15 cellular contexts compared by ENCODE assay signal in the genomic region with DNA sequence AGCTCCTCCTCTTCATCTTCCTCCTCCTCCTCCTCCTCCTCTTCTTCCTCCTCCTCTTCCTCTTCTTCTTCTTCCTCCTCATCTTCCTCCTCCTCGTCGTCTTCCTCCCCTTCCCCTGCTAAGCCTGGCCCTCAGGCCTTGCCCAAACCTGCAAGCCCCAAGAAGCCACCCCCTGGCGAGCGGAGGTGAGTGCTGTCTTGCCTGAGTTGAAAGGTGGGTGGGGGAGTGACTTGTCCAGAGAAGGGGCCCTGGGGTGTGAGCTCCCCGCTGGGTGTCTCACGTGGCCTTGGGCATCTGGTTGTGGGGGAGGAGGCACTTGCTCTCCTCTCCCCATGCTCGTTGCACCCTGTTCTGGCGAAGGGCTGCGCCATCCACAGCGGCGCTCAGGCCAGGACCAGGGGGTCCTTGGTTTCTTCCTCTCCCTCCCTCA. TPM values are rescaled to one million over a fixed set of nuclear protein-coding genes. Genes with fewer than 3 reads are reported as not detected.
DNase-seq lines count a peak whose midpoint lies in the region; ATAC-seq and TF ChIP-seq lines count a peak whose summit lies in the region.
"Had no signal": no experiment of that assay in that cellular context is flagged by ENCODE, and none has a peak within 500 bp of the region (broad histone marks: within the 10 kb centered on the region; RNA-seq: fewer than 3 reads in every experiment).

No MANE protein-coding gene starts in this region.

- no peak overlapping the region for H3K4me3 ChIP-seq in HCT116 (replicated peaks in 1 of 2; ENCODE audit: low read depth in 1 of 2, low read length in 2 of 2)
- no peak overlapping the region for H3K4me3 ChIP-seq in adrenal gland
- H3K4me3 ChIP-seq in right lobe of liver = no peak overlapping the region

- intact Hi-C loops in HCT116 (cut with micrococcal nuclease) (no loop called here), adrenal gland (cut with DNase I) (no loop called here), right lobe of liver (cut with DNase I) (no loop called here)

- TF ChIP-seq RAD21 in HCT116 (IDR thresholded peaks at IDR 0.05; ENCODE audit: low read depth) = no peak

- no peak overlapping the region for H2AFZ ChIP-seq in HCT116 (ENCODE audit: low read depth, low read length, poor library complexity, severe bottlenecking)

- no TSS peak for BruUV-seq in HCT116 (replicated peaks; lab: Mats Ljungman, UMichigan)

- H3K9me3 ChIP-seq in HCT116 (ENCODE audit: control insufficient read depth in 1 of 2, insufficient read depth in 1 of 2, low read depth in 1 of 2, low read length in 2 of 2) (no peaks in the 10 kb centered on the region), adrenal gland (replicated peaks in 1 of 3) (no peaks in the 10 kb centered on the region), right lobe of liver (no peaks in the 10 kb centered on the region)

- CTCF ChIA-PET in HCT116 (lab: Charles Lee) = no interaction called here

- RAD21 ChIA-PET in HCT116 (lab: Charles Lee; ENCODE audit: low non-redundant PET in 1 of 2, low total read pairs in 2 of 2, uncharacterized antibody in 2 of 2, unreplicated experiment in 2 of 2) = no interaction called here

- no peak overlapping the region for H3K4me2 ChIP-seq in HCT116 (ENCODE audit: low read length)

- H3K79me2 ChIP-seq in HCT116 (ENCODE audit: insufficient read depth, low read length) = peaks cover 89% of the 10 kb centered on the region

- H3K27ac ChIP-seq in HCT116 (ENCODE audit: low read depth, low read length) = peak overlapping the region; percentile 34; the same call in 1 of the 2 replicates
- peak overlapping the region in 3 of 5 donors; percentile 45 to 85 (median 64) for H3K27ac ChIP-seq in adrenal gland
- no peak overlapping the region for H3K27ac ChIP-seq in right lobe of liver

- ATAC-seq in HCT116 = no peak
- ATAC-seq in right lobe of liver = no peak
- ATAC-seq in stimulated activated memory B cell treated with anti-CD40 and anti-IgM and Interleukin-4, amounts not matched to agents 10 μg/mL and 1 μg/mL and 100 μg/mL, for 72 hours = no peak
- no peak for ATAC-seq in GM18517 (IDR thresholded peaks at IDR 0.05; ENCODE audit: unreplicated experiment)

- H3K36me3 Mint-ChIP-seq in stimulated activated memory B cell treated with anti-CD40 and anti-IgM and Interleukin-4, amounts not matched to agents 10 μg/mL and 1 μg/mL and 100 μg/mL, for 72 hours = peaks cover 77% of the 10 kb centered on the region

- H3K4me1 ChIP-seq in HCT116 (ENCODE audit: control insufficient read depth in 1 of 2, insufficient read depth in 2 of 2, low read length in 2 of 2) (peaks cover 0 to 46% of the 10 kb centered on the region in 2 experiments; a peak in 2 of 4 replicates), adrenal gland (replicated peaks in 1 of 2) (peaks cover 16 to 18% of the 10 kb centered on the region in 2 donors), right lobe of liver (no peaks in the 10 kb centered on the region)

- H3K9me2 ChIP-seq in HCT116 (ENCODE audit: insufficient read depth) = no peaks in the 10 kb centered on the region

- WGBS in adrenal gland, 4 donors = 67 to 72% (median 69%) methylated on average over 9 to 11 of the region's 11 CpGs
- WGBS in right lobe of liver (ENCODE audit: insufficient coverage, low coverage, low lambda C conversion rate, missing lambda C conversion rate) = 88% methylated on average over 5 of the region's 11 CpGs

- H3K27ac Mint-ChIP-seq in stimulated activated memory B cell treated with anti-CD40 and anti-IgM and Interleukin-4, amounts not matched to agents 10 μg/mL and 1 μg/mL and 100 μg/mL, for 72 hours = peak overlapping the region; percentile 48

- no peak overlapping the region for H3K4me3 Mint-ChIP-seq in stimulated activated memory B cell treated with anti-CD40 and anti-IgM and Interleukin-4, amounts not matched to agents 10 μg/mL and 1 μg/mL and 100 μg/mL, for 72 hours

- H3K36me3 ChIP-seq in HCT116 (ENCODE audit: control insufficient read depth in 1 of 2, insufficient read depth in 2 of 2, low read length in 2 of 2) (peaks cover 43 to 85% of the 10 kb centered on the region in 2 experiments), adrenal gland (replicated peaks in 1 of 2) (peaks cover 0 to 94% of the 10 kb centered on the region in 2 donors), right lobe of liver (peaks cover 9 to 89% (median 55%) of the 10 kb centered on the region in 4 donors)

- no peak for TF ChIP-seq POLR2A in HCT116 (IDR thresholded peaks at IDR 0.05; ENCODE audit: borderline replicate concordance, extremely low read depth, insufficient read depth, insufficient read length)
- TF ChIP-seq POLR2A in adrenal gland (IDR thresholded peaks at IDR 0.05) = no peak
- no peak for TF ChIP-seq POLR2A in right lobe of liver (IDR thresholded peaks at IDR 0.05)

- H3K4me1 Mint-ChIP-seq in stimulated activated memory B cell treated with anti-CD40 and anti-IgM and Interleukin-4, amounts not matched to agents 10 μg/mL and 1 μg/mL and 100 μg/mL, for 72 hours = peaks cover 35% of the 10 kb centered on the region

- TF ChIP-seq CTCF in HCT116 (IDR thresholded peaks at IDR 0.05 in 2 of 3, conservative IDR thresholded peaks at IDR 0.05 in 1 of 3; ENCODE audit: borderline replicate concordance in 1 of 3, insufficient read depth in 1 of 3, low read depth in 2 of 3, low read length in 2 of 3) = no peak
- no peak for TF ChIP-seq CTCF in adrenal gland (IDR thresholded peaks at IDR 0.05)
- TF ChIP-seq CTCF in right lobe of liver (IDR thresholded peaks at IDR 0.05) = no peak

- H4K20me1 ChIP-seq in HCT116 (ENCODE audit: insufficient read depth) = peaks cover 19% of the 10 kb centered on the region; the same call in 1 of the 2 replicates

- POLR2A ChIA-PET in HCT116 (lab: Charles Lee) = no interaction called here

- DNase-seq in HCT116 (ENCODE audit: low read depth, low spot score) = no peak
- no peak for DNase-seq in adrenal gland
- peak in 2 of 3 donors; percentile 14 to 44 for DNase-seq in right lobe of liver
- DNase-seq in globus pallidus (ENCODE audit: low spot score) = no peak
- DNase-seq in NCI-H1048 (lab: John Stamatoyannopoulos, UW) = no peak
- no peak for DNase-seq in NCI-H187 (lab: John Stamatoyannopoulos, UW)
- DNase-seq: activated CD8-positive, alpha-beta memory T cell treated with anti-CD3 and anti-CD28 coated beads, Interleukin-2, amount 50 U/mL, for 48 hours; CD8-positive, alpha-beta memory T cell; NCI-H1417 treated with DMSO at 0.1 percent for 48 hours; SIG-M5; substantia nigra had no signal

- H3K27me3 ChIP-seq in HCT116 (ENCODE audit: insufficient read depth, low read length) (no peaks in the 10 kb centered on the region), adrenal gland (no peaks in the 10 kb centered on the region), right lobe of liver (no peaks in the 10 kb centered on the region)

- H3K9me3 Mint-ChIP-seq in stimulated activated memory B cell treated with anti-CD40 and anti-IgM and Interleukin-4, amounts not matched to agents 10 μg/mL and 1 μg/mL and 100 μg/mL, for 72 hours = no peaks in the 10 kb centered on the region
- H3K9me3 Mint-ChIP-seq: CD8-positive, alpha-beta memory T cell had no signal

- H3K9ac ChIP-seq in HCT116 (ENCODE audit: low read length) = no peak overlapping the region

- no peaks in the 10 kb centered on the region for H3K27me3 Mint-ChIP-seq in stimulated activated memory B cell treated with anti-CD40 and anti-IgM and Interleukin-4, amounts not matched to agents 10 μg/mL and 1 μg/mL and 100 μg/mL, for 72 hours

TF ChIP-seq in HCT116, 20 proteins besides CTCF, POLR2A, EP300 and RAD21:
- TF ChIP-seq JUND (IDR thresholded peaks at IDR 0.05) = no peak
- TF ChIP-seq ATF3 (IDR thresholded peaks at IDR 0.05) = no peak
- no peak for TF ChIP-seq EZH2phosphoT487 (IDR thresholded peaks at IDR 0.05; ENCODE audit: borderline replicate concordance)
- TF ChIP-seq EGR1 (IDR thresholded peaks at IDR 0.05; ENCODE audit: low read depth) = no peak
- TF ChIP-seq CEBPB (IDR thresholded peaks at IDR 0.05; ENCODE audit: low read depth) = no peak
- TF ChIP-seq ZFX (IDR thresholded peaks at IDR 0.05) = no peak
- no peak for TF ChIP-seq TCF7L2 (IDR thresholded peaks at IDR 0.05; ENCODE audit: borderline replicate concordance, extremely low read depth, insufficient read depth, insufficient read length)
- TF ChIP-seq YY1 (IDR thresholded peaks at IDR 0.05; ENCODE audit: extremely low read depth, insufficient replicate concordance, low read depth, low read length) = no peak
- TF ChIP-seq SRF (IDR thresholded peaks at IDR 0.05; ENCODE audit: low read depth) = no peak

RNA-seq across cellular contexts. Expression of gene ELOB, which starts 8.0 kb away (rescaled TPM):
- 239 TPM for total RNA-seq in HCT116 (2021; ENCODE audit: unreplicated experiment)
- polyA plus RNA-seq in HCT116 (2012) = 345 and 434 TPM in 2 replicates
- 100 to 1,000 TPM in 7 of 8 donors, 10 to 100 TPM in 1; 98.2 to 730 (median 295) TPM for total RNA-seq in adrenal gland
- 1,000 to 10,000 TPM in 1 of 3 donors, 100 to 1,000 TPM in 1, 10 to 100 TPM in 1; 72.7 to 1,030 (median 891) TPM for polyA plus RNA-seq in adrenal gland
- 100 to 1,000 TPM in 5 of 6 experiments, 10 to 100 TPM in 1; 97.5 to 521 (median 122) TPM for total RNA-seq in right lobe of liver

RNA-seq across cellular contexts. Expression of gene SRRM2, which starts 16.7 kb away (rescaled TPM):
- total RNA-seq in HCT116 (2021; ENCODE audit: unreplicated experiment) (541 TPM), adrenal gland (100 to 1,000 TPM; 164 to 848 (median 328) TPM), right lobe of liver (100 to 1,000 TPM; 111 to 419 (median 289) TPM)
- polyA plus RNA-seq in HCT116 (2012) = 558 and 559 TPM in 2 replicates
- polyA plus RNA-seq in adrenal gland = 1,000 to 10,000 TPM in 1 of 3 donors, 100 to 1,000 TPM in 2; 289 to 3,120 (median 744) TPM

RNA-seq across cellular contexts. Expression of gene PRSS33, which starts 18.2 kb away (rescaled TPM):
- total RNA-seq in HCT116 (2021; ENCODE audit: unreplicated experiment) = not detected
- polyA plus RNA-seq in HCT116 (2012) = 0.08 and 0.09 TPM in 2 replicates
- total RNA-seq in adrenal gland = not detected
- polyA plus RNA-seq in adrenal gland = not detected
- not detected for total RNA-seq in right lobe of liver
- total RNA-seq: epithelial cell of proximal tubule, mesenteric fat pad had no signal
- polyA plus RNA-seq: CD8-positive, alpha-beta memory T cell had no signal

RNA-seq across cellular contexts. Expression of gene PRSS41, which starts 29.2 kb away (rescaled TPM):
- total RNA-seq in HCT116 (2021; ENCODE audit: unreplicated experiment) (not detected), adrenal gland (not detected), right lobe of liver (not detected)
- not detected in 2 replicates for polyA plus RNA-seq in HCT116 (2012)
- not detected for polyA plus RNA-seq in adrenal gland
- total RNA-seq: CD8-positive, alpha-beta memory T cell; epithelial cell of proximal tubule; mesenteric fat pad had no signal
- polyA plus RNA-seq: CD8-positive, alpha-beta memory T cell had no signal

RNA-seq across cellular contexts. Expression of gene PRSS21, which starts 47.9 kb away (rescaled TPM):
- total RNA-seq in HCT116 (2021; ENCODE audit: unreplicated experiment) (0.39 TPM), adrenal gland (under 1 TPM in 3 of 8 donors, not detected in 5; 0.72 to 0.88 (median 0.83) TPM), right lobe of liver (not detected)
- polyA plus RNA-seq in HCT116 (2012) = not detected in 2 replicates
- 1 to 10 TPM in 1 of 3 donors, under 1 TPM in 2; 0.20 to 2.6 (median 0.98) TPM for polyA plus RNA-seq in adrenal gland
- total RNA-seq: mesenteric fat pad had no signal

Comparison
In these comparisons a context has a peak if more than half of its experiments do, and no peak if none do; other contexts are left out.
1. DNase-seq: peak in right lobe of liver (2 of 3); none in HCT116 (single experiment), adrenal gland (0 of 7), globus pallidus (single experiment), NCI-H1048 (single experiment) and NCI-H187 (0 of 2).
2. H3K27ac ChIP-seq: peak in HCT116 (single experiment) and adrenal gland (3 of 5); none in right lobe of liver (0 of 3).